ENCODE assay signal across 8 cellular contexts in the genomic region with DNA sequence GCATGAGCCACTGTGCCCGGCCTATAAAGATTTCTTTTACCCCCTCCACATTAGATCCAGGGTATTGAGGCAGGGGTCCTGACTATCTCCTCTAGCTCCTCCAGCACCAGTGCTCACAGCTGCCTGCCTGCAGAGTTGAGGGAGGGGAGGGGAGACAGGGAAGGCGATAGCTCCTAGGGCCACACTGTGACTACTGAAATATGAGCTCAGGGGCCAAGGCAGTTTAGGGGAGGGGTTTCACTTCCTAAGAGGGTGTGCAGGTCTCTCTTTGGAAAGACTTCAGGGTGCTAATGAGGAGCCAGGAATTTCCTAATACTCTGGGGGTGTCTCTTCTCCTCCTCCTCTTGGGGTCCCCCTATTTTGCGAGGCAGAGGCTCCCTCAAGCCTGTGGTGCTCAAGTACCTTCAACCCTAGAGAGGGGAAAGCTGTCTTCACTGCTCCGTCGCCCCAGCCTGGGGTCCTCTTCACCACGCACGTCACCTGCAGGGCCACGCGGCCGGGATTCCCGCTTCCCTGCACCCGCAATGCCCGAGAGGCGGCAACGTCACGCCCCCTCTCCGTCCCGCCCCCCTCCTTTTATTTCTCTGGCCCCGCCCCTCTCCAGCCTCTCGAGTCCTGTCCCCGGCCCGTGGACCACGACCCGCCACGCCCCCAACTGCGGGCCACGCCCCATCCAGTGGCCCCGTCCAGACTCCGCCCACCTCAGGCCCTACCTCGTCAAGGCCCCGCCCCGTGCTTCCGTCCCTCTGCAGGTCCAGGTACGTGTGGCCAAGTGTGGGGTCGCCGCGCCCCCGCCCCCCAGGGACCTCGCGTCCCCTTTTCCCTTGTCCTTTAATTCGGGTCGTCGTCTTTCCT.
DNase-seq lines count a peak whose midpoint lies in the region; TF ChIP-seq lines count a peak whose summit lies in the region.

No MANE protein-coding gene starts in this region.

- TF ChIP-seq CTCF in A673 (conservative IDR thresholded peaks at IDR 0.05; ENCODE audit: low read depth, low read length) (no peak), mammary epithelial cell (conservative IDR thresholded peaks at IDR 0.05 in 1 of 2, IDR thresholded peaks at IDR 0.05 in 1 of 2; ENCODE audit: extremely low read depth in 1 of 2, insufficient read depth in 1 of 2, low read depth in 1 of 2, low read length in 2 of 2) (no peak)

- in situ Hi-C loops in mammary epithelial cell (cut with MboI; ENCODE audit: low sequenced_read_pairs in 2 of 2): no loop called here

- H3K4me3 ChIP-seq in A673 (ENCODE audit: low read depth, low read length, poor library complexity, severe bottlenecking) (no peak overlapping the region), mammary epithelial cell (replicated peaks in 1 of 3; ENCODE audit: insufficient read depth in 1 of 3, low read depth in 2 of 3, low read length in 3 of 3) (no peak overlapping the region)

- POLR2A ChIA-PET in A673 (lab: Charles Lee; ENCODE audit: low non-redundant PET): no interaction called here

- dilution Hi-C loops in mammary epithelial cell (cut with HindIII; ENCODE audit: low sequenced_read_pairs): no loop called here

- H3K36me3 ChIP-seq in A673 (ENCODE audit: insufficient read depth, low read length, poor library complexity, severe bottlenecking): no peaks in the 10 kb centered on the region
- H3K36me3 ChIP-seq in mammary epithelial cell (ENCODE audit: insufficient read depth, low read length): no peaks in the 10 kb centered on the region

- no peaks in the 10 kb centered on the region for H3K27me3 ChIP-seq in A673 (replicated peaks; ENCODE audit: insufficient read depth, low read depth, low read length, poor library complexity)
- no peaks in the 10 kb centered on the region for H3K27me3 ChIP-seq in mammary epithelial cell (ENCODE audit: insufficient read depth, low read length)

- H4K20me1 ChIP-seq in mammary epithelial cell (ENCODE audit: insufficient read depth, low read length): no peaks in the 10 kb centered on the region

- H3K4me2 ChIP-seq in mammary epithelial cell (ENCODE audit: insufficient read depth, low read depth, low read length): peak overlapping the region; percentile 56

- 39% methylated on average over 8 of the region's 43 CpGs for WGBS in mammary epithelial cell (ENCODE audit: low coverage, missing lambda C conversion rate)

- BruUV-seq in A673 (replicated peaks; lab: Mats Ljungman, UMichigan) (no TSS peak), mammary epithelial cell (replicated peaks; lab: Mats Ljungman, UMichigan) (no TSS peak)

- H3K79me2 ChIP-seq in mammary epithelial cell (ENCODE audit: insufficient read depth, low read length): no peaks in the 10 kb centered on the region

- CTCF ChIA-PET in A673 (lab: Charles Lee): no interaction called here
- CTCF ChIA-PET in mammary epithelial cell (lab: Charles Lee; ENCODE audit: low non-redundant PET): no interaction called here

- peak; percentile 10 for DNase-seq in A673 (ENCODE audit: low spot score)
- DNase-seq in LHCN-M2 (ENCODE audit: low read depth): peak; percentile 14
- no peak for DNase-seq in mammary epithelial cell
- DNase-seq in mucosa of gallbladder (ENCODE audit: low spot score): peak; percentile 67
- no peak for DNase-seq in H4 (ENCODE audit: low spot score)
- no peak for DNase-seq in NCI-H187 (lab: John Stamatoyannopoulos, UW)
- no peak for DNase-seq in hepatic stellate cell (ENCODE audit: low spot score)
- DNase-seq in NCI-H345 (lab: John Stamatoyannopoulos, UW): no peak

- no peak overlapping the region for H3K9ac ChIP-seq in mammary epithelial cell (ENCODE audit: insufficient read depth, low read length)

- no peak overlapping the region for H2AFZ ChIP-seq in mammary epithelial cell (ENCODE audit: low read depth, low read length)

- intact Hi-C loops in A673 (cut with micrococcal nuclease; ENCODE audit: unreplicated experiment): no loop called here
- intact Hi-C loops in mammary epithelial cell (cut with micrococcal nuclease): no loop called here

- H3K27ac ChIP-seq in A673 (ENCODE audit: low read depth, low read length, poor library complexity, severe bottlenecking) (no peak overlapping the region), mammary epithelial cell (ENCODE audit: insufficient read depth, low read depth, low read length) (no peak overlapping the region)

- no peaks in the 10 kb centered on the region for H3K4me1 ChIP-seq in A673 (ENCODE audit: insufficient read depth, low read length, poor library complexity, severe bottlenecking)
- H3K4me1 ChIP-seq in mammary epithelial cell (ENCODE audit: insufficient read depth, low read length): peaks cover 2% of the 10 kb centered on the region

- H3K9me3 ChIP-seq in A673 (ENCODE audit: low read depth, low read length, poor library complexity, severe bottlenecking) (no peaks in the 10 kb centered on the region), mammary epithelial cell (replicated peaks; ENCODE audit: insufficient read depth, low read length) (no peaks in the 10 kb centered on the region)

Comparison
In these comparisons a context has a peak if more than half of its experiments do, and no peak if none do; other contexts are left out.
1. DNase-seq: peak in A673 (single experiment), LHCN-M2 (single experiment) and mucosa of gallbladder (single experiment); none in mammary epithelial cell (single experiment), H4 (single experiment), NCI-H187 (0 of 2), hepatic stellate cell (single experiment) and NCI-H345 (single experiment).